Comparison of ENCODE assay signal across 10 cellular contexts in genomic region chr7:12569673-12570072, GRCh38. TPM values are rescaled to one million over a fixed set of nuclear protein-coding genes. Genes with fewer than 3 reads are reported as not detected.
DNase-seq lines count a peak whose midpoint lies in the region; ATAC-seq and TF ChIP-seq lines count a peak whose summit lies in the region.
"Had no signal": no experiment of that assay in that cellular context is flagged by ENCODE, and none has a peak within 500 bp of the region (broad histone marks: within the 10 kb centered on the region; RNA-seq: fewer than 3 reads in every experiment).

No MANE protein-coding gene starts in this region.

- H3K9ac ChIP-seq in parathyroid adenoma, result no peak overlapping the region

- no peak overlapping the region for H3K27ac ChIP-seq in parathyroid adenoma
- H3K27ac ChIP-seq: heart left ventricle, SK-N-MC had no signal

- no peak for TF ChIP-seq CTCF in parathyroid adenoma (IDR thresholded peaks at IDR 0.05)

- no peaks in the 10 kb centered on the region for H3K9me3 Mint-ChIP-seq in T-helper 2 cell treated with Interferon-gamma antibody and Interleukin-4, amounts not matched to agents 5 μg/mL and 100 μg/mL, for 36 hours
- no peaks in the 10 kb centered on the region for H3K9me3 Mint-ChIP-seq in activated T-helper 17 cell treated with anti-CD3 and anti-CD28 coated beads, Interleukin-2, amount 50 U/mL, for 72 hours
- H3K9me3 Mint-ChIP-seq in T-cell, result no peaks in the 10 kb centered on the region

- peak overlapping the region; percentile 22 for H2AFZ ChIP-seq in parathyroid adenoma

- POLR2A ChIA-PET in T-cell (lab: Charles Lee), result no interaction called here

- CTCF ChIA-PET in T-cell (lab: Charles Lee), result no interaction called here

- peak overlapping the region; percentile 65 for H3K4me2 ChIP-seq in parathyroid adenoma (ENCODE audit: low read length)

- H3K27me3 ChIP-seq in parathyroid adenoma (ENCODE audit: control insufficient read depth, insufficient read depth, low read length), result no peaks in the 10 kb centered on the region

- H3K9me3 ChIP-seq in parathyroid adenoma (ENCODE audit: control insufficient read depth, low read length), result no peaks in the 10 kb centered on the region
- H3K9me3 ChIP-seq: heart left ventricle had no signal

- H3K79me2 ChIP-seq in parathyroid adenoma, result no peaks in the 10 kb centered on the region

- peak overlapping the region; percentile 69 for H3K4me3 Mint-ChIP-seq in T-helper 2 cell treated with Interferon-gamma antibody and Interleukin-4, amounts not matched to agents 5 μg/mL and 100 μg/mL, for 36 hours
- H3K4me3 Mint-ChIP-seq in activated T-helper 17 cell treated with anti-CD3 and anti-CD28 coated beads, Interleukin-2, amount 50 U/mL, for 72 hours, result peak overlapping the region; percentile 77
- H3K4me3 Mint-ChIP-seq in T-cell, result peak overlapping the region in 1 of 3 donors; percentile 67

- H3K4me3 ChIP-seq in parathyroid adenoma (ENCODE audit: low read depth, low read length), result no peak overlapping the region
- H3K4me3 ChIP-seq: SK-N-MC had no signal

- DNase-seq in T-helper 2 cell treated with Interferon-gamma antibody and Interleukin-4, amounts not matched to agents 5 μg/mL and 100 μg/mL, for 36 hours (ENCODE audit: low spot score), result no peak
- DNase-seq in T-helper 2 cell (no peak), DMS 273 (lab: John Stamatoyannopoulos, UW; ENCODE audit: unreplicated experiment) (no peak), T-cell (no peak)
- DNase-seq in activated effector memory CD4-positive, alpha-beta T cell treated with Interleukin-2 at 50 U/mL for 16 hours, result no peak

- H3K4me1 ChIP-seq in parathyroid adenoma, result peaks cover 5% of the 10 kb centered on the region

- H3K36me3 Mint-ChIP-seq in T-helper 2 cell treated with Interferon-gamma antibody and Interleukin-4, amounts not matched to agents 5 μg/mL and 100 μg/mL, for 36 hours (ENCODE audit: low read depth), result no peaks in the 10 kb centered on the region
- no peaks in the 10 kb centered on the region for H3K36me3 Mint-ChIP-seq in activated T-helper 17 cell treated with anti-CD3 and anti-CD28 coated beads, Interleukin-2, amount 50 U/mL, for 72 hours (ENCODE audit: low read depth)
- H3K36me3 Mint-ChIP-seq in T-cell, result no peaks in the 10 kb centered on the region

- no peaks in the 10 kb centered on the region for H3K36me3 ChIP-seq in parathyroid adenoma (ENCODE audit: control insufficient read depth, insufficient read depth, low read length)
- H3K36me3 ChIP-seq: heart left ventricle had no signal

- ATAC-seq in HG02885 (IDR thresholded peaks at IDR 0.05; ENCODE audit: poor library complexity, unreplicated experiment) (peak; percentile 35), T-cell (replicated peaks in 1 of 4) (no peak)
- ATAC-seq in activated T-helper 17 cell treated with anti-CD3 and anti-CD28 coated beads, Interleukin-2, amount 50 U/mL, for 72 hours (replicated peaks), result no peak

- H3K27ac Mint-ChIP-seq in T-helper 2 cell treated with Interferon-gamma antibody and Interleukin-4, amounts not matched to agents 5 μg/mL and 100 μg/mL, for 36 hours, result no peak overlapping the region
- no peak overlapping the region for H3K27ac Mint-ChIP-seq in activated T-helper 17 cell treated with anti-CD3 and anti-CD28 coated beads, Interleukin-2, amount 50 U/mL, for 72 hours
- no peak overlapping the region for H3K27ac Mint-ChIP-seq in T-cell

- peaks cover 18% of the 10 kb centered on the region for H3K4me1 Mint-ChIP-seq in T-helper 2 cell treated with Interferon-gamma antibody and Interleukin-4, amounts not matched to agents 5 μg/mL and 100 μg/mL, for 36 hours (ENCODE audit: low read depth)
- H3K4me1 Mint-ChIP-seq in activated T-helper 17 cell treated with anti-CD3 and anti-CD28 coated beads, Interleukin-2, amount 50 U/mL, for 72 hours, result peaks cover 7% of the 10 kb centered on the region
- peaks cover 10 to 17% (median 15%) of the 10 kb centered on the region in 3 donors for H3K4me1 Mint-ChIP-seq in T-cell

- H3K27me3 Mint-ChIP-seq in T-helper 2 cell treated with Interferon-gamma antibody and Interleukin-4, amounts not matched to agents 5 μg/mL and 100 μg/mL, for 36 hours (ENCODE audit: low read depth), result peaks cover 51% of the 10 kb centered on the region
- peaks cover 33% of the 10 kb centered on the region for H3K27me3 Mint-ChIP-seq in activated T-helper 17 cell treated with anti-CD3 and anti-CD28 coated beads, Interleukin-2, amount 50 U/mL, for 72 hours
- H3K27me3 Mint-ChIP-seq in T-cell, result peaks cover 38% of the 10 kb centered on the region in 2 donors

RNA-seq across cellular contexts. Expression of gene SCIN, which starts 0.8 kb away (rescaled TPM):
- total RNA-seq in activated T-helper 17 cell treated with anti-CD3 and anti-CD28 coated beads, Interleukin-2, amount 50 U/mL, for 72 hours, result under 1 TPM; 0.17 to 0.29 TPM
- total RNA-seq in T-cell, result under 1 TPM in 4 of 5 donors, not detected in 1; 0.05 to 0.57 (median 0.14) TPM
